1 cellular context compared by ENCODE assay signal in the genomic region with DNA sequence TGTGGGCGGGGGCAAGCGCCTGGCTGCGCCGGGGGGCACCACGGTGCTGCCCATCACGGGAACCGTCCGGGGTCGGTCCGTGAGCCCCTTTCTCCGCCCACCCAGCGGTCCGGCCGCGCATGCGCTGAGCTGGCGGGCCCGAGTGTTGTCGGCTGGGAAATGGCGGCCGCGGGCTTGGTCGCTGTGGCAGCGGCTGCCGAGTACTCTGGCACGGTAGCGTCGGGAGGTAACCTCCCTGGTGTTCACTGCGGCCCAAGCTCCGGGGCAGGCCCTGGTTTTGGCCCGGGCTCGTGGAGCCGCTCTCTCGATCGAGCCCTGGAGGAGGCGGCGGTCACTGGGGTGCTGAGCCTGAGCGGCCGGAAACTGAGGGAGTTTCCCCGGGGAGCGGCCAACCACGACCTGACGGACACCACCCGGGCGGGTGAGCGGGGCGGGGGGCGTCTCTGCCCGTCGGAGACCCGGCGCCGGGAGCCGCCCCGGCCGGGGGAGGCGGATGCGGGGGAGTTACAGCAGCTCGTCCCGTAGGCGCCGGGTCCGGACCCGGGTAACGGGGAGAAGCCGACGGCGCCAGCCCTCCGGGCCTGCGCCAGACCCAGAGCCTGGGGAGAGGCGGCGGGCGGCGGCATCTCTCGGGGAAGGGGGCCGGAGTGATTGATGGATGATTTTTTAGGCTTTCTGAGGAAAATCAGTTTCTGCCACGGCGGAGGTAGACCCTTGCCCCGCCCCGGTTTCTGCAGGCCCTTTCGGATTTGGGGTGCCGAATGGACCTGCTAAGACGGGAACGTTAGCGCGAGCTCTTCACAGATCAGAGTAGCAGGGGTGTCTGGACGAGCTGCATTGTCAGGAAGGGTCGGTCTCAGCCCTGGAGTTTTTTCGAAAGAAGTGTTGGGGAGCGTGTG.
TF ChIP-seq lines count a peak whose summit lies in the region.

Gene LRCH3 (plus strand): TSS at position 135 of the 899 bp plus-strand sequence. CDS start 25 bp downstream, at position 160.

TF ChIP-seq in GM12878, 131 proteins besides CTCF, POLR2A, EP300 and RAD21 (continued from another document and continues in another):
- TF ChIP-seq, protein P1, sequence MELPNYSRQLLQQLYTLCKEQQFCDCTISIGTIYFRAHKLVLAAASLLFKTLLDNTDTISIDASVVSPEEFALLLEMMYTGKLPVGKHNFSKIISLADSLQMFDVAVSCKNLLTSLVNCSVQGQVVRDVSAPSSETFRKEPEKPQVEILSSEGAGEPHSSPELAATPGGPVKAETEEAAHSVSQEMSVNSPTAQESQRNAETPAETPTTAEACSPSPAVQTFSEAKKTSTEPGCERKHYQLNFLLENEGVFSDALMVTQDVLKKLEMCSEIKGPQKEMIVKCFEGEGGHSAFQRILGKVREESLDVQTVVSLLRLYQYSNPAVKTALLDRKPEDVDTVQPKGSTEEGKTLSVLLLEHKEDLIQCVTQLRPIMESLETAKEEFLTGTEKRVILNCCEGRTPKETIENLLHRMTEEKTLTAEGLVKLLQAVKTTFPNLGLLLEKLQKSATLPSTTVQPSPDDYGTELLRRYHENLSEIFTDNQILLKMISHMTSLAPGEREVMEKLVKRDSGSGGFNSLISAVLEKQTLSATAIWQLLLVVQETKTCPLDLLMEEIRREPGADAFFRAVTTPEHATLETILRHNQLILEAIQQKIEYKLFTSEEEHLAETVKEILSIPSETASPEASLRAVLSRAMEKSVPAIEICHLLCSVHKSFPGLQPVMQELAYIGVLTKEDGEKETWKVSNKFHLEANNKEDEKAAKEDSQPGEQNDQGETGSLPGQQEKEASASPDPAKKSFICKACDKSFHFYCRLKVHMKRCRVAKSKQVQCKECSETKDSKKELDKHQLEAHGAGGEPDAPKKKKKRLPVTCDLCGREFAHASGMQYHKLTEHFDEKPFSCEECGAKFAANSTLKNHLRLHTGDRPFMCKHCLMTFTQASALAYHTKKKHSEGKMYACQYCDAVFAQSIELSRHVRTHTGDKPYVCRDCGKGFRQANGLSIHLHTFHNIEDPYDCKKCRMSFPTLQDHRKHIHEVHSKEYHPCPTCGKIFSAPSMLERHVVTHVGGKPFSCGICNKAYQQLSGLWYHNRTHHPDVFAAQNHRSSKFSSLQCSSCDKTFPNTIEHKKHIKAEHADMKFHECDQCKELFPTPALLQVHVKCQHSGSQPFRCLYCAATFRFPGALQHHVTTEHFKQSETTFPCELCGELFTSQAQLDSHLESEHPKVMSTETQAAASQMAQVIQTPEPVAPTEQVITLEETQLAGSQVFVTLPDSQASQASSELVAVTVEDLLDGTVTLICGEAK (IDR thresholded peaks at IDR 0.05; ENCODE audit: borderline replicate concordance), result no peak
- TF ChIP-seq RB1 (IDR thresholded peaks at IDR 0.05; ENCODE audit: borderline replicate concordance), result peak; percentile 90; the same call in 1 of the 2 replicates
- no peak for TF ChIP-seq ZNF384 (IDR thresholded peaks at IDR 0.05; ENCODE audit: borderline replicate concordance, low read depth, low read length)
- peak; percentile 26; the same call in 1 of the 2 replicates for TF ChIP-seq TCF12 (IDR thresholded peaks at IDR 0.05; ENCODE audit: low read depth, low read length)
- no peak for TF ChIP-seq BMI1 (IDR thresholded peaks at IDR 0.05; ENCODE audit: borderline replicate concordance)
- no peak for TF ChIP-seq HDAC2 (IDR thresholded peaks at IDR 0.05)
- TF ChIP-seq STAT3 (IDR thresholded peaks at IDR 0.05; ENCODE audit: low read depth, low read length), result no peak
- TF ChIP-seq REST (IDR thresholded peaks at IDR 0.05; ENCODE audit: low read depth, low read length), result 0 out of 2 replicates have a peak, but pooled peaks have one; percentile 38
- TF ChIP-seq, protein P2, sequence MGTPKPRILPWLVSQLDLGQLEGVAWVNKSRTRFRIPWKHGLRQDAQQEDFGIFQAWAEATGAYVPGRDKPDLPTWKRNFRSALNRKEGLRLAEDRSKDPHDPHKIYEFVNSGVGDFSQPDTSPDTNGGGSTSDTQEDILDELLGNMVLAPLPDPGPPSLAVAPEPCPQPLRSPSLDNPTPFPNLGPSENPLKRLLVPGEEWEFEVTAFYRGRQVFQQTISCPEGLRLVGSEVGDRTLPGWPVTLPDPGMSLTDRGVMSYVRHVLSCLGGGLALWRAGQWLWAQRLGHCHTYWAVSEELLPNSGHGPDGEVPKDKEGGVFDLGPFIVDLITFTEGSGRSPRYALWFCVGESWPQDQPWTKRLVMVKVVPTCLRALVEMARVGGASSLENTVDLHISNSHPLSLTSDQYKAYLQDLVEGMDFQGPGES (IDR thresholded peaks at IDR 0.05), result no peak
- TF ChIP-seq POLR2AphosphoS2 (IDR thresholded peaks at IDR 0.05; ENCODE audit: low read depth, low read length), result peak; percentile 91
- peak; percentile 63 for TF ChIP-seq RUNX3 (IDR thresholded peaks at IDR 0.05; ENCODE audit: low read length)
- peak; percentile 98 for TF ChIP-seq YY1 (IDR thresholded peaks at IDR 0.05; ENCODE audit: low read depth, low read length)
- 0 out of 2 replicates have a peak, but pooled peaks have one; percentile 6 for TF ChIP-seq ASH2L (IDR thresholded peaks at IDR 0.05; ENCODE audit: borderline replicate concordance, low read depth)
- no peak for TF ChIP-seq E4F1 (IDR thresholded peaks at IDR 0.05; ENCODE audit: borderline replicate concordance, partially characterized antibody)
- no peak for TF ChIP-seq TCF3 (IDR thresholded peaks at IDR 0.05; ENCODE audit: borderline replicate concordance, insufficient read depth, low read depth, low read length)
- TF ChIP-seq KLF5 (IDR thresholded peaks at IDR 0.05; ENCODE audit: partially characterized antibody), result no peak
- peak; percentile 51; the same call in 1 of the 2 replicates for TF ChIP-seq RFX5 (IDR thresholded peaks at IDR 0.05; ENCODE audit: low read depth, low read length)
- TF ChIP-seq FOXK2 (IDR thresholded peaks at IDR 0.05), result no peak
- no peak for TF ChIP-seq NFYA (IDR thresholded peaks at IDR 0.05; ENCODE audit: borderline replicate concordance, low read depth, low read length)
- TF ChIP-seq MYC (IDR thresholded peaks at IDR 0.05; ENCODE audit: insufficient read depth, insufficient read length, insufficient replicate concordance, low read length, severe bottlenecking), result no peak
- TF ChIP-seq USF2 (IDR thresholded peaks at IDR 0.05; ENCODE audit: borderline replicate concordance, low read depth, low read length), result no peak
- peak; percentile 75 for TF ChIP-seq NRF1 (conservative IDR thresholded peaks at IDR 0.05; ENCODE audit: low read depth, low read length)
- no peak for TF ChIP-seq ESRRA (IDR thresholded peaks at IDR 0.05; ENCODE audit: low read length)
- TF ChIP-seq HSF1 (IDR thresholded peaks at IDR 0.05; ENCODE audit: low read depth, low read length), result no peak
- no peak for TF ChIP-seq SIX5 (IDR thresholded peaks at IDR 0.05; ENCODE audit: low read depth, low read length, severe bottlenecking)
- peak; percentile 7 for TF ChIP-seq BCL3 (IDR thresholded peaks at IDR 0.05; ENCODE audit: borderline replicate concordance, insufficient read depth, low read depth, low read length, poor library complexity, severe bottlenecking)
- TF ChIP-seq CHD1 (IDR thresholded peaks at IDR 0.05; ENCODE audit: low read depth, low read length), result peak; percentile 54; the same call in 1 of the 2 replicates
- no peak for TF ChIP-seq ZNF274 (IDR thresholded peaks at IDR 0.05; ENCODE audit: insufficient read depth, insufficient read length)
- TF ChIP-seq ATF7 (IDR thresholded peaks at IDR 0.05; ENCODE audit: low read depth), result no peak
- no peak for TF ChIP-seq NKRF (conservative IDR thresholded peaks at IDR 0.05)
- TF ChIP-seq POLR2AphosphoS5 (IDR thresholded peaks at IDR 0.05; ENCODE audit: low read length), result peak; percentile 71
- TF ChIP-seq, protein P3, sequence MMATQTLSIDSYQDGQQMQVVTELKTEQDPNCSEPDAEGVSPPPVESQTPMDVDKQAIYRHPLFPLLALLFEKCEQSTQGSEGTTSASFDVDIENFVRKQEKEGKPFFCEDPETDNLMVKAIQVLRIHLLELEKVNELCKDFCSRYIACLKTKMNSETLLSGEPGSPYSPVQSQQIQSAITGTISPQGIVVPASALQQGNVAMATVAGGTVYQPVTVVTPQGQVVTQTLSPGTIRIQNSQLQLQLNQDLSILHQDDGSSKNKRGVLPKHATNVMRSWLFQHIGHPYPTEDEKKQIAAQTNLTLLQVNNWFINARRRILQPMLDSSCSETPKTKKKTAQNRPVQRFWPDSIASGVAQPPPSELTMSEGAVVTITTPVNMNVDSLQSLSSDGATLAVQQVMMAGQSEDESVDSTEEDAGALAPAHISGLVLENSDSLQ (IDR thresholded peaks at IDR 0.05), result peak; percentile 86
- no peak for TF ChIP-seq MTA3 (IDR thresholded peaks at IDR 0.05; ENCODE audit: borderline replicate concordance, low read length)
- no peak for TF ChIP-seq CREM (IDR thresholded peaks at IDR 0.05; ENCODE audit: low read depth)
- peak; percentile 70; the same call in 1 of the 2 replicates for TF ChIP-seq HDGF (IDR thresholded peaks at IDR 0.05)
- peak; percentile 95 for TF ChIP-seq DPF2 (IDR thresholded peaks at IDR 0.05)
- TF ChIP-seq ZZZ3 (IDR thresholded peaks at IDR 0.05; ENCODE audit: control insufficient read depth, insufficient read length, low read depth), result no peak
